In genomic region chr13:29767006-29767405, GRCh38 we compare ENCODE assay signal across 26 cellular contexts.
DNase-seq lines count a peak whose midpoint lies in the region; ATAC-seq and TF ChIP-seq lines count a peak whose summit lies in the region.
"Had no signal": no experiment of that assay in that cellular context is flagged by ENCODE, and none has a peak within 500 bp of the region (broad histone marks: within the 10 kb centered on the region; RNA-seq: fewer than 3 reads in every experiment).

No MANE protein-coding gene starts in this region.

- peaks cover 29% of the 10 kb centered on the region for H3K36me3 Mint-ChIP-seq in HFFc6 (ENCODE audit: low read depth)
- H3K36me3 Mint-ChIP-seq in activated T-cell treated with anti-CD3 and anti-CD28 coated beads, Interleukin-2, amount 50 U/mL, for 72 hours (ENCODE audit: insufficient read depth in 2 of 2): peaks cover 0 to 3% of the 10 kb centered on the region in 2 donors

- peaks cover 9% of the 10 kb centered on the region for H3K4me1 ChIP-seq in smooth muscle cell (ENCODE audit: low read depth)
- H3K4me1 ChIP-seq: breast epithelium, SJCRH30 had no signal

- no peak for TF ChIP-seq CTCF in HFFc6 (IDR thresholded peaks at IDR 0.05)
- TF ChIP-seq CTCF in smooth muscle cell (IDR thresholded peaks at IDR 0.05; ENCODE audit: borderline replicate concordance, insufficient read depth, poor library complexity, severe bottlenecking): no peak

- no peaks in the 10 kb centered on the region for H3F3A ChIP-seq in smooth muscle cell (ENCODE audit: low read depth)

- peaks cover 22% of the 10 kb centered on the region for H3K4me1 Mint-ChIP-seq in HFFc6 (ENCODE audit: low read depth)
- peaks cover 13% of the 10 kb centered on the region for H3K4me1 Mint-ChIP-seq in activated T-cell treated with anti-CD3 and anti-CD28 coated beads, Interleukin-2, amount 50 U/mL, for 72 hours (ENCODE audit: low read depth)

- no peak overlapping the region for H3K4me3 ChIP-seq in smooth muscle cell
- H3K4me3 ChIP-seq: breast epithelium, SJCRH30, skin epidermis had no signal

- H3K4me3 Mint-ChIP-seq in HFFc6: no peak overlapping the region
- H3K4me3 Mint-ChIP-seq in activated T-cell treated with anti-CD3 and anti-CD28 coated beads, Interleukin-2, amount 50 U/mL, for 72 hours: no peak overlapping the region
- H3K4me3 Mint-ChIP-seq: activated naive CD8-positive, alpha-beta T cell treated with anti-CD3 and anti-CD28 coated beads, Interleukin-2, amount 50 U/mL, for 24 hours; CD8-positive, alpha-beta T cell; nephron; T-helper 17 cell had no signal

- H3K27me3 ChIP-seq in smooth muscle cell (ENCODE audit: low read depth): no peaks in the 10 kb centered on the region
- H3K27me3 ChIP-seq: breast epithelium, SJCRH30 had no signal

- 33% methylated on average over 5 of the region's 5 CpGs for WGBS in smooth muscle cell (ENCODE audit: low lambda C conversion rate)

- peaks cover 22% of the 10 kb centered on the region for H4K20me1 ChIP-seq in smooth muscle cell (ENCODE audit: low read depth)

- peak overlapping the region; percentile 51; the same call in 1 of the 2 replicates for H3K27ac Mint-ChIP-seq in HFFc6
- H3K27ac Mint-ChIP-seq in activated T-cell treated with anti-CD3 and anti-CD28 coated beads, Interleukin-2, amount 50 U/mL, for 72 hours: no peak overlapping the region
- H3K27ac Mint-ChIP-seq: activated naive CD8-positive, alpha-beta T cell treated with anti-CD3 and anti-CD28 coated beads, Interleukin-2, amount 50 U/mL, for 24 hours; CD8-positive, alpha-beta T cell; nephron; progenitor cell of endocrine pancreas; T-helper 17 cell had no signal

- no peak overlapping the region for H3K9ac ChIP-seq in smooth muscle cell (ENCODE audit: low read depth)

- H3K9me3 ChIP-seq in smooth muscle cell (replicated peaks; ENCODE audit: low read depth): no peaks in the 10 kb centered on the region
- H3K9me3 ChIP-seq: breast epithelium, SJCRH30 had no signal

- no peak overlapping the region for H2AFZ ChIP-seq in smooth muscle cell (ENCODE audit: low read depth)

- no peaks in the 10 kb centered on the region; the same call in 1 of the 2 replicates for H3K27me3 Mint-ChIP-seq in HFFc6 (ENCODE audit: insufficient read depth)
- no peaks in the 10 kb centered on the region for H3K27me3 Mint-ChIP-seq in activated T-cell treated with anti-CD3 and anti-CD28 coated beads, Interleukin-2, amount 50 U/mL, for 72 hours (ENCODE audit: low read depth)
- H3K27me3 Mint-ChIP-seq: activated naive CD8-positive, alpha-beta T cell treated with anti-CD3 and anti-CD28 coated beads, Interleukin-2, amount 50 U/mL, for 24 hours; progenitor cell of endocrine pancreas; T-helper 17 cell had no signal

- ATAC-seq in activated T-cell treated with anti-CD3 and anti-CD28 coated beads, Interleukin-2, amount 50 U/mL, for 72 hours (replicated peaks in 1 of 2): no peak
- no peak for ATAC-seq in HG03159 (IDR thresholded peaks at IDR 0.05; ENCODE audit: unreplicated experiment)
- ATAC-seq: activated naive CD8-positive, alpha-beta T cell treated with anti-CD3 and anti-CD28 coated beads, Interleukin-2, amount 50 U/mL, for 24 hours; CD8-positive, alpha-beta T cell; stimulated activated naive CD8-positive, alpha-beta T cell treated with anti-CD3 and anti-CD28 coated beads, Interleukin-15, Interleukin-2, amounts not matched to agents 100 U/mL and 50 U/mL, for 24 hours; T-helper 17 cell had no signal

- peak overlapping the region; percentile 12 for H3K27ac ChIP-seq in smooth muscle cell (ENCODE audit: low read depth)
- H3K27ac ChIP-seq: breast epithelium, SJCRH30, WERI-Rb-1 had no signal

- no peak overlapping the region for H3K4me2 ChIP-seq in smooth muscle cell

- no peak for DNase-seq in HFFc6
- peak; percentile 41 for DNase-seq in amniotic epithelial cell (ENCODE audit: low read depth)
- DNase-seq in inferior parietal cortex (ENCODE audit: extremely low spot score): peak; percentile 59
- DNase-seq in smooth muscle cell (lab: John Stamatoyannopoulos, UW; ENCODE audit: unreplicated experiment): no peak
- DNase-seq in NCI-H1092 treated with DMSO at 0.1 percent for 48 hours (lab: John Stamatoyannopoulos, UW): no peak
- no peak for DNase-seq in activated T-cell treated with anti-CD3 and anti-CD28 coated beads, Interleukin-2, amount 50 U/mL, for 72 hours
- DNase-seq: activated CD4-positive, alpha-beta T cell treated with anti-CD3 and anti-CD28 coated beads, Interleukin-2, amount 50 U/mL, for 4 hours; activated CD8-positive, alpha-beta memory T cell treated with anti-CD3 and anti-CD28 coated beads, Interleukin-2, amount 50 U/mL, for 48 hours; activated effector memory CD4-positive, alpha-beta T cell treated with Interleukin-2 at 50 U/mL for 16 hours; activated naive CD8-positive, alpha-beta T cell treated with anti-CD3 and anti-CD28 coated beads, Interleukin-2, amount 50 U/mL, for 24 hours; CD8-positive, alpha-beta T cell; mesendoderm; NCI-H1436; NCI-H2171; NCI-H774; SJCRH30; stimulated activated CD4-positive, alpha-beta T cell treated with anti-CD3 and anti-CD28 coated beads, Interleukin-2, amount 100 ng/mL, for 48 hours; stimulated activated naive CD8-positive, alpha-beta T cell treated with anti-CD3 and anti-CD28 coated beads, Interleukin-15, Interleukin-2, amounts not matched to agents 100 U/mL and 50 U/mL, for 24 hours; T-helper 17 cell; trophoblast cell; WERI-Rb-1 had no signal

- peaks cover 6% of the 10 kb centered on the region for H3K79me2 ChIP-seq in smooth muscle cell (ENCODE audit: low read depth)

- peaks cover 3% of the 10 kb centered on the region for H3K36me3 ChIP-seq in smooth muscle cell (ENCODE audit: low read depth)
- H3K36me3 ChIP-seq: breast epithelium, WERI-Rb-1 had no signal

- H3K9me3 Mint-ChIP-seq in HFFc6: no peaks in the 10 kb centered on the region
- H3K9me3 Mint-ChIP-seq in activated T-cell treated with anti-CD3 and anti-CD28 coated beads, Interleukin-2, amount 50 U/mL, for 72 hours: no peaks in the 10 kb centered on the region
- H3K9me3 Mint-ChIP-seq: activated naive CD8-positive, alpha-beta T cell treated with anti-CD3 and anti-CD28 coated beads, Interleukin-2, amount 50 U/mL, for 24 hours; CD8-positive, alpha-beta T cell; nephron had no signal

Comparison
In these comparisons a context has a peak if more than half of its experiments do, and no peak if none do; other contexts are left out.
1. DNase-seq: peak in amniotic epithelial cell (single experiment) and inferior parietal cortex (single experiment); none in HFFc6 (single experiment), smooth muscle cell (single experiment), NCI-H1092 treated with DMSO at 0.1 percent for 48 hours (single experiment) and activated T-cell treated with anti-CD3 and anti-CD28 coated beads, Interleukin-2, amount 50 U/mL, for 72 hours (0 of 2).